Comparison of ENCODE assay signal across 1 cellular context in the genomic region with DNA sequence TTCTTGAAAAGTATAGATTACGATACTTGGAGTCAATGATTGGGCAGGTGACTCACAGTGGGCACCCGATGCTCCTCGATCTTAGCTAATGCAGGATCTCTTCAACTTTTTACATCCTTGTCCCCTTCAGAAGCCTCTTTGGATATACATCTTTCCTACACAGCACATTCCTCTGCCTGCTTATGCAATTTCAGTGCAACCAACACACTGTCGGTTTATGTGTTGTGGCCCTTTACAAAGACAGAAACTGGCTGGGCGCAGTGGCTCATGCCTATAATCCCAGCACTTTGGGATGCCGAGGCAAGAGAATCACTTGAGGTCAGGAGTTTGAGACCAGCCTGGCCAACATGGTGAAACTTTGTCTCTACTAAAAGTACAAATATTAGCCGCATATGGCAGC.
TF ChIP-seq lines count a peak whose summit lies in the region.

No MANE protein-coding gene starts in this region.

TF ChIP-seq in K562, 482 proteins besides CTCF, POLR2A, EP300 and RAD21 (continues in another document):
- TF ChIP-seq ILK (tag; IDR thresholded peaks at IDR 0.05; ENCODE audit: borderline replicate concordance, low read depth) (no peak), ZNF324 (CRISPR knock-in tag; IDR thresholded peaks at IDR 0.05) (no peak), ZSCAN32 (CRISPR knock-in tag; IDR thresholded peaks at IDR 0.05) (no peak), ZEB2 (IDR thresholded peaks at IDR 0.05) (0 out of 2 replicates have a peak, but pooled peaks have one; percentile 2), TRIM24 (IDR thresholded peaks at IDR 0.05) (peak; percentile 31 to 64; a peak in 2 of 4 replicates), TCFL5 (CRISPR knock-in tag; conservative IDR thresholded peaks at IDR 0.05) (no peak), NRF1 (conservative IDR thresholded peaks at IDR 0.05 in 1 of 2, IDR thresholded peaks at IDR 0.05 in 1 of 2) (no peak), SMAD4 (CRISPR knock-in tag; conservative IDR thresholded peaks at IDR 0.05) (peak; percentile 68; the same call in 1 of the 2 replicates), XRCC5 (IDR thresholded peaks at IDR 0.05; ENCODE audit: low read depth, low read length) (no peak), NCOA6 (IDR thresholded peaks at IDR 0.05) (no peak), NELFE (IDR thresholded peaks at IDR 0.05; ENCODE audit: insufficient read depth, insufficient read length) (no peak), CCAR2 (IDR thresholded peaks at IDR 0.05; ENCODE audit: low read depth, low read length) (no peak), WHSC1 (IDR thresholded peaks at IDR 0.05; ENCODE audit: low read length) (no peak), TEAD1 (CRISPR knock-in tag; IDR thresholded peaks at IDR 0.05) (no peak), CTBP1 (IDR thresholded peaks at IDR 0.05; ENCODE audit: borderline replicate concordance) (peak; percentile 62; the same call in 1 of the 2 replicates), ETV1 (tag; conservative IDR thresholded peaks at IDR 0.05; ENCODE audit: low read depth) (no peak), CEBPG (CRISPR knock-in tag; IDR thresholded peaks at IDR 0.05) (peak; percentile 72), CEBPG (tag; conservative IDR thresholded peaks at IDR 0.05 in 1 of 2, IDR thresholded peaks at IDR 0.05 in 1 of 2) (peak; percentile 27 to 83; a peak in 3 of 4 replicates), BRD4 (IDR thresholded peaks at IDR 0.05) (no peak), L3MBTL2 (IDR thresholded peaks at IDR 0.05) (peak; percentile 52), GATAD2A (IDR thresholded peaks at IDR 0.05) (no peak), HIVEP1 (CRISPR knock-in tag; IDR thresholded peaks at IDR 0.05) (no peak), U2AF1 (optimal IDR thresholded peaks at IDR 0.05; ENCODE audit: low read depth, low read length) (no peak), ZNF436 (CRISPR knock-in tag; IDR thresholded peaks at IDR 0.05) (no peak), MYBL2 (IDR thresholded peaks at IDR 0.05; ENCODE audit: low read depth) (no peak), MYBL2 (CRISPR knock-in tag; IDR thresholded peaks at IDR 0.05; ENCODE audit: borderline replicate concordance) (no peak), EZH2 (IDR thresholded peaks at IDR 0.05; ENCODE audit: borderline replicate concordance, low read depth, low read length) (no peak), POLR3G (IDR thresholded peaks at IDR 0.05; ENCODE audit: extremely low read depth, insufficient read length, insufficient replicate concordance) (no peak), FOXP1 (CRISPR knock-in tag; IDR thresholded peaks at IDR 0.05) (no peak), MTA2 (IDR thresholded peaks at IDR 0.05; ENCODE audit: low read depth) (no peak), ZNF589 (CRISPR knock-in tag; IDR thresholded peaks at IDR 0.05; ENCODE audit: low read depth) (peak; percentile 44; the same call in 1 of the 2 replicates), RBBP5 (IDR thresholded peaks at IDR 0.05; ENCODE audit: borderline replicate concordance, insufficient read depth, low read length, poor library complexity, severe bottlenecking) (no peak), ZNF644 (tag; IDR thresholded peaks at IDR 0.05; ENCODE audit: low read depth) (0 out of 2 replicates have a peak, but pooled peaks have one; percentile 29), SETDB1 (IDR thresholded peaks at IDR 0.05; ENCODE audit: low read length) (no peak), GTF2A2 (tag; IDR thresholded peaks at IDR 0.05) (no peak), ZFPM2 (CRISPR knock-in tag; IDR thresholded peaks at IDR 0.05) (no peak), XRCC4 (IDR thresholded peaks at IDR 0.05; ENCODE audit: extremely low read depth, insufficient read depth, insufficient read length) (no peak), ARID2 (IDR thresholded peaks at IDR 0.05) (no peak), MCM5 (IDR thresholded peaks at IDR 0.05; ENCODE audit: low read depth) (no peak), ZNF311 (CRISPR knock-in tag; IDR thresholded peaks at IDR 0.05) (no peak), ZBTB17 (CRISPR knock-in tag; IDR thresholded peaks at IDR 0.05) (no peak), ETV5 (CRISPR knock-in tag; IDR thresholded peaks at IDR 0.05; ENCODE audit: low read depth) (no peak), PHF21A (IDR thresholded peaks at IDR 0.05; ENCODE audit: borderline replicate concordance, low read depth) (no peak), ZNF75A (CRISPR knock-in tag; IDR thresholded peaks at IDR 0.05) (no peak), TBP (optimal IDR thresholded peaks at IDR 0.05; ENCODE audit: low read depth, low read length) (no peak), KDM5B (IDR thresholded peaks at IDR 0.05; ENCODE audit: insufficient replicate concordance, low read depth, low read length) (no peak), ZNF217 (CRISPR knock-in tag; IDR thresholded peaks at IDR 0.05) (no peak), PTBP1 (IDR thresholded peaks at IDR 0.05; ENCODE audit: low read depth, low read length) (no peak), PRMT5 (CRISPR knock-in tag; IDR thresholded peaks at IDR 0.05) (no peak), SOX6 (IDR thresholded peaks at IDR 0.05) (no peak), CBX5 (IDR thresholded peaks at IDR 0.05; ENCODE audit: borderline replicate concordance, low read depth) (no peak), SMAD1 (IDR thresholded peaks at IDR 0.05; ENCODE audit: low read depth, low read length, partially characterized antibody) (no peak), PCBP1 (IDR thresholded peaks at IDR 0.05; ENCODE audit: low read depth, low read length, poor library complexity, severe bottlenecking) (no peak), TAL1 (IDR thresholded peaks at IDR 0.05) (no peak), ZNF561 (CRISPR knock-in tag; conservative IDR thresholded peaks at IDR 0.05) (no peak), POLR2G (IDR thresholded peaks at IDR 0.05; ENCODE audit: low read depth, low read length) (no peak), NFYB (IDR thresholded peaks at IDR 0.05; ENCODE audit: extremely low read depth, insufficient read length) (no peak)
- TF ChIP-seq, protein P1, sequence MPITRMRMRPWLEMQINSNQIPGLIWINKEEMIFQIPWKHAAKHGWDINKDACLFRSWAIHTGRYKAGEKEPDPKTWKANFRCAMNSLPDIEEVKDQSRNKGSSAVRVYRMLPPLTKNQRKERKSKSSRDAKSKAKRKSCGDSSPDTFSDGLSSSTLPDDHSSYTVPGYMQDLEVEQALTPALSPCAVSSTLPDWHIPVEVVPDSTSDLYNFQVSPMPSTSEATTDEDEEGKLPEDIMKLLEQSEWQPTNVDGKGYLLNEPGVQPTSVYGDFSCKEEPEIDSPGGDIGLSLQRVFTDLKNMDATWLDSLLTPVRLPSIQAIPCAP (CRISPR knock-in tag; IDR thresholded peaks at IDR 0.05; ENCODE audit: borderline replicate concordance): no peak
- TF ChIP-seq, protein P2, sequence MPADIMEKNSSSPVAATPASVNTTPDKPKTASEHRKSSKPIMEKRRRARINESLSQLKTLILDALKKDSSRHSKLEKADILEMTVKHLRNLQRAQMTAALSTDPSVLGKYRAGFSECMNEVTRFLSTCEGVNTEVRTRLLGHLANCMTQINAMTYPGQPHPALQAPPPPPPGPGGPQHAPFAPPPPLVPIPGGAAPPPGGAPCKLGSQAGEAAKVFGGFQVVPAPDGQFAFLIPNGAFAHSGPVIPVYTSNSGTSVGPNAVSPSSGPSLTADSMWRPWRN (IDR thresholded peaks at IDR 0.05; ENCODE audit: low read depth): no peak
- TF ChIP-seq, protein P3, sequence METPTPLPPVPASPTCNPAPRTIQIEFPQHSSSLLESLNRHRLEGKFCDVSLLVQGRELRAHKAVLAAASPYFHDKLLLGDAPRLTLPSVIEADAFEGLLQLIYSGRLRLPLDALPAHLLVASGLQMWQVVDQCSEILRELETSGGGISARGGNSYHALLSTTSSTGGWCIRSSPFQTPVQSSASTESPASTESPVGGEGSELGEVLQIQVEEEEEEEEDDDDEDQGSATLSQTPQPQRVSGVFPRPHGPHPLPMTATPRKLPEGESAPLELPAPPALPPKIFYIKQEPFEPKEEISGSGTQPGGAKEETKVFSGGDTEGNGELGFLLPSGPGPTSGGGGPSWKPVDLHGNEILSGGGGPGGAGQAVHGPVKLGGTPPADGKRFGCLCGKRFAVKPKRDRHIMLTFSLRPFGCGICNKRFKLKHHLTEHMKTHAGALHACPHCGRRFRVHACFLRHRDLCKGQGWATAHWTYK (CRISPR knock-in tag; IDR thresholded peaks at IDR 0.05): no peak
- TF ChIP-seq, protein P4, sequence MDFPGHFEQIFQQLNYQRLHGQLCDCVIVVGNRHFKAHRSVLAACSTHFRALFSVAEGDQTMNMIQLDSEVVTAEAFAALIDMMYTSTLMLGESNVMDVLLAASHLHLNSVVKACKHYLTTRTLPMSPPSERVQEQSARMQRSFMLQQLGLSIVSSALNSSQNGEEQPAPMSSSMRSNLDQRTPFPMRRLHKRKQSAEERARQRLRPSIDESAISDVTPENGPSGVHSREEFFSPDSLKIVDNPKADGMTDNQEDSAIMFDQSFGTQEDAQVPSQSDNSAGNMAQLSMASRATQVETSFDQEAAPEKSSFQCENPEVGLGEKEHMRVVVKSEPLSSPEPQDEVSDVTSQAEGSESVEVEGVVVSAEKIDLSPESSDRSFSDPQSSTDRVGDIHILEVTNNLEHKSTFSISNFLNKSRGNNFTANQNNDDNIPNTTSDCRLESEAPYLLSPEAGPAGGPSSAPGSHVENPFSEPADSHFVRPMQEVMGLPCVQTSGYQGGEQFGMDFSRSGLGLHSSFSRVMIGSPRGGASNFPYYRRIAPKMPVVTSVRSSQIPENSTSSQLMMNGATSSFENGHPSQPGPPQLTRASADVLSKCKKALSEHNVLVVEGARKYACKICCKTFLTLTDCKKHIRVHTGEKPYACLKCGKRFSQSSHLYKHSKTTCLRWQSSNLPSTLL (IDR thresholded peaks at IDR 0.05): no peak
- TF ChIP-seq, protein P5, sequence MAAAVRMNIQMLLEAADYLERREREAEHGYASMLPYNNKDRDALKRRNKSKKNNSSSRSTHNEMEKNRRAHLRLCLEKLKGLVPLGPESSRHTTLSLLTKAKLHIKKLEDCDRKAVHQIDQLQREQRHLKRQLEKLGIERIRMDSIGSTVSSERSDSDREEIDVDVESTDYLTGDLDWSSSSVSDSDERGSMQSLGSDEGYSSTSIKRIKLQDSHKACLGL (CRISPR knock-in tag; IDR thresholded peaks at IDR 0.05; ENCODE audit: borderline replicate concordance, poor library complexity, severe bottlenecking): no peak
- TF ChIP-seq, protein P6, sequence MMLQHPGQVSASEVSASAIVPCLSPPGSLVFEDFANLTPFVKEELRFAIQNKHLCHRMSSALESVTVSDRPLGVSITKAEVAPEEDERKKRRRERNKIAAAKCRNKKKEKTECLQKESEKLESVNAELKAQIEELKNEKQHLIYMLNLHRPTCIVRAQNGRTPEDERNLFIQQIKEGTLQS (IDR thresholded peaks at IDR 0.05): peak; percentile 64; the same call in 1 of the 2 replicates
- TF ChIP-seq, protein P6 (CRISPR knock-in tag; conservative IDR thresholded peaks at IDR 0.05): no peak
- TF ChIP-seq, protein P7, sequence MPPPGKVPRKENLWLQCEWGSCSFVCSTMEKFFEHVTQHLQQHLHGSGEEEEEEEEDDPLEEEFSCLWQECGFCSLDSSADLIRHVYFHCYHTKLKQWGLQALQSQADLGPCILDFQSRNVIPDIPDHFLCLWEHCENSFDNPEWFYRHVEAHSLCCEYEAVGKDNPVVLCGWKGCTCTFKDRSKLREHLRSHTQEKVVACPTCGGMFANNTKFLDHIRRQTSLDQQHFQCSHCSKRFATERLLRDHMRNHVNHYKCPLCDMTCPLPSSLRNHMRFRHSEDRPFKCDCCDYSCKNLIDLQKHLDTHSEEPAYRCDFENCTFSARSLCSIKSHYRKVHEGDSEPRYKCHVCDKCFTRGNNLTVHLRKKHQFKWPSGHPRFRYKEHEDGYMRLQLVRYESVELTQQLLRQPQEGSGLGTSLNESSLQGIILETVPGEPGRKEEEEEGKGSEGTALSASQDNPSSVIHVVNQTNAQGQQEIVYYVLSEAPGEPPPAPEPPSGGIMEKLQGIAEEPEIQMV (tag; conservative IDR thresholded peaks at IDR 0.05; ENCODE audit: low read depth): no peak
- TF ChIP-seq, protein P8, sequence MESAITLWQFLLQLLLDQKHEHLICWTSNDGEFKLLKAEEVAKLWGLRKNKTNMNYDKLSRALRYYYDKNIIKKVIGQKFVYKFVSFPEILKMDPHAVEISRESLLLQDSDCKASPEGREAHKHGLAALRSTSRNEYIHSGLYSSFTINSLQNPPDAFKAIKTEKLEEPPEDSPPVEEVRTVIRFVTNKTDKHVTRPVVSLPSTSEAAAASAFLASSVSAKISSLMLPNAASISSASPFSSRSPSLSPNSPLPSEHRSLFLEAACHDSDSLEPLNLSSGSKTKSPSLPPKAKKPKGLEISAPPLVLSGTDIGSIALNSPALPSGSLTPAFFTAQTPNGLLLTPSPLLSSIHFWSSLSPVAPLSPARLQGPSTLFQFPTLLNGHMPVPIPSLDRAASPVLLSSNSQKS (CRISPR knock-in tag; IDR thresholded peaks at IDR 0.05): no peak
- TF ChIP-seq, protein P9, sequence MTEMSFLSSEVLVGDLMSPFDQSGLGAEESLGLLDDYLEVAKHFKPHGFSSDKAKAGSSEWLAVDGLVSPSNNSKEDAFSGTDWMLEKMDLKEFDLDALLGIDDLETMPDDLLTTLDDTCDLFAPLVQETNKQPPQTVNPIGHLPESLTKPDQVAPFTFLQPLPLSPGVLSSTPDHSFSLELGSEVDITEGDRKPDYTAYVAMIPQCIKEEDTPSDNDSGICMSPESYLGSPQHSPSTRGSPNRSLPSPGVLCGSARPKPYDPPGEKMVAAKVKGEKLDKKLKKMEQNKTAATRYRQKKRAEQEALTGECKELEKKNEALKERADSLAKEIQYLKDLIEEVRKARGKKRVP (CRISPR knock-in tag; IDR thresholded peaks at IDR 0.05): peak; percentile 74; the same call in 1 of the 2 replicates
- TF ChIP-seq, protein P10, sequence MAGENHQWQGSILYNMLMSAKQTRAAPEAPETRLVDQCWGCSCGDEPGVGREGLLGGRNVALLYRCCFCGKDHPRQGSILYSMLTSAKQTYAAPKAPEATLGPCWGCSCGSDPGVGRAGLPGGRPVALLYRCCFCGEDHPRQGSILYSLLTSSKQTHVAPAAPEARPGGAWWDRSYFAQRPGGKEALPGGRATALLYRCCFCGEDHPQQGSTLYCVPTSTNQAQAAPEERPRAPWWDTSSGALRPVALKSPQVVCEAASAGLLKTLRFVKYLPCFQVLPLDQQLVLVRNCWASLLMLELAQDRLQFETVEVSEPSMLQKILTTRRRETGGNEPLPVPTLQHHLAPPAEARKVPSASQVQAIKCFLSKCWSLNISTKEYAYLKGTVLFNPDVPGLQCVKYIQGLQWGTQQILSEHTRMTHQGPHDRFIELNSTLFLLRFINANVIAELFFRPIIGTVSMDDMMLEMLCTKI (IDR thresholded peaks at IDR 0.05; ENCODE audit: partially characterized antibody): no peak
- TF ChIP-seq, protein P11, sequence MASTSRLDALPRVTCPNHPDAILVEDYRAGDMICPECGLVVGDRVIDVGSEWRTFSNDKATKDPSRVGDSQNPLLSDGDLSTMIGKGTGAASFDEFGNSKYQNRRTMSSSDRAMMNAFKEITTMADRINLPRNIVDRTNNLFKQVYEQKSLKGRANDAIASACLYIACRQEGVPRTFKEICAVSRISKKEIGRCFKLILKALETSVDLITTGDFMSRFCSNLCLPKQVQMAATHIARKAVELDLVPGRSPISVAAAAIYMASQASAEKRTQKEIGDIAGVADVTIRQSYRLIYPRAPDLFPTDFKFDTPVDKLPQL (IDR thresholded peaks at IDR 0.05; ENCODE audit: extremely low read depth, insufficient read length): no peak
